In the genomic region with DNA sequence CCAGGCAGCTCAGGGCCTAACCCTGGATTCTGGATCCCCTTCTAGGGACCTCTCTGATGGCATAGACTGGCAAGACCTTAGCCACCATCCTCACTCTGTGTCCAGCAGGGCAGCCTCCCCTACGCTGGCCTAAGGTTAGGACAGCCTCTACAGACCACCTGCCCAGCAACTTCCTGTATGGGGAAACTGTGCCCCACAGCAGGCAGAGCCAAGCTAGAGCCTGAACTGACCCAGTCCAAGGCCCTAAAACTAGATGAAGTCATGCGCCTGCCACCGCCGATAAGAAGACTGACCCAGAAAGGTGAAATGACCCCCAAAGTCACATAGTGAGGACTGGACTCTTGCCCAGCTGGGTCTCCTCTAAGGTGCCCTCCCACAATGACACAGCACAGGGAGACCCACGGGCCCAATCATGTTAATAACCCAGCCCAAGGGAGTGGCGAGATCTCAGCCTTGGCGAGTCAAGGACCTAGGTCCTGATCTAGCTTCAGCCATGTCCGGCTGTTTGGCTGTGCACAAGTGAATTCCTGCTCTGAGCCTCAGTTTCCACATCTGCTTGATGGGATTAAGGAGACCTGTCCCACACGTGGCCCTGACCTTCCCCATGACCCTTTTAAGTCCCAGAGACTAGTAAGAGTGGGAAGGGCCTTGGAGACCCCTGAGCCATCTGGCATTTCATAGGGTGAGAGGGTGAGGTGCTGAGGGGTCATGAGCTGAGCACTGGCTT, we compare ENCODE assay signal across 16 cellular contexts. TPM values are rescaled to one million over a fixed set of nuclear protein-coding genes. Genes with fewer than 3 reads are reported as not detected.
DNase-seq lines count a peak whose midpoint lies in the region; ATAC-seq and TF ChIP-seq lines count a peak whose summit lies in the region.
"Had no signal": no experiment of that assay in that cellular context is flagged by ENCODE, and none has a peak within 500 bp of the region (broad histone marks: within the 10 kb centered on the region; RNA-seq: fewer than 3 reads in every experiment).

No MANE protein-coding gene starts in this region.

- ATAC-seq in heart right ventricle = no peak
- ATAC-seq in GM18868 (IDR thresholded peaks at IDR 0.05; ENCODE audit: unreplicated experiment) = no peak
- ATAC-seq in esophagus mucosa = no peak
- ATAC-seq: activated naive CD8-positive, alpha-beta T cell treated with anti-CD3 and anti-CD28 coated beads, Interleukin-2, amount 50 U/mL, for 24 hours had no signal

- POLR2A ChIA-PET in A673 (lab: Charles Lee; ENCODE audit: low non-redundant PET) = interaction anchor here (0.6 kb wide), 1 partner anchor 46 kb away, joined by 10 read pairs; no protein-coding TSS in a partner anchor

- WGBS in heart right ventricle, 2 donors = 87% methylated on average over 9 of the region's 9 CpGs

- no peaks in the 10 kb centered on the region for H3K36me3 ChIP-seq in heart right ventricle
- H3K36me3 ChIP-seq in colonic mucosa = no peaks in the 10 kb centered on the region
- H3K36me3 ChIP-seq in A673 (ENCODE audit: insufficient read depth, low read length, poor library complexity, severe bottlenecking) = no peaks in the 10 kb centered on the region
- H3K36me3 ChIP-seq: SJSA1 had no signal

- BruUV-seq in A673 (replicated peaks; lab: Mats Ljungman, UMichigan) = no TSS peak

- H3K27ac ChIP-seq in heart right ventricle = peak overlapping the region in 8 of 10 donors; percentile 26 to 77 (median 59)
- peak overlapping the region; percentile 29 for H3K27ac ChIP-seq in colonic mucosa
- no peak overlapping the region for H3K27ac ChIP-seq in A673 (ENCODE audit: low read depth, low read length, poor library complexity, severe bottlenecking)
- H3K27ac ChIP-seq: SJSA1 had no signal

- H3K27me3 Mint-ChIP-seq in nephron progenitor cell (ENCODE audit: low read depth, poor library complexity) (peaks cover 21% of the 10 kb centered on the region), type B pancreatic cell (no peaks in the 10 kb centered on the region)
- H3K27me3 Mint-ChIP-seq: activated naive CD8-positive, alpha-beta T cell treated with anti-CD3 and anti-CD28 coated beads, Interleukin-2, amount 50 U/mL, for 24 hours had no signal

- no peak overlapping the region for H3K4me3 ChIP-seq in heart right ventricle
- H3K4me3 ChIP-seq in colonic mucosa = no peak overlapping the region
- no peak overlapping the region for H3K4me3 ChIP-seq in A673 (ENCODE audit: low read depth, low read length, poor library complexity, severe bottlenecking)
- H3K4me3 ChIP-seq: SJSA1 had no signal

- H3K9me3 ChIP-seq in heart right ventricle (no peaks in the 10 kb centered on the region), colonic mucosa (no peaks in the 10 kb centered on the region), A673 (ENCODE audit: low read depth, low read length, poor library complexity, severe bottlenecking) (no peaks in the 10 kb centered on the region)
- H3K9me3 ChIP-seq: SJSA1 had no signal

- H3K27me3 ChIP-seq in heart right ventricle = peaks cover 0 to 8% (median 0%) of the 10 kb centered on the region in 7 donors
- no peaks in the 10 kb centered on the region for H3K27me3 ChIP-seq in colonic mucosa
- no peaks in the 10 kb centered on the region for H3K27me3 ChIP-seq in A673 (replicated peaks; ENCODE audit: insufficient read depth, low read depth, low read length, poor library complexity)
- H3K27me3 ChIP-seq: SJSA1 had no signal

- DNase-seq in heart right ventricle (no peak), cardiac septum (ENCODE audit: low spot score) (no peak), colonic mucosa (no peak), nephron progenitor cell (no peak), type B pancreatic cell (ENCODE audit: extremely low spot score, unreplicated experiment) (no peak), A673 (ENCODE audit: low spot score) (no peak)
- DNase-seq: activated CD4-positive, CD25-positive, alpha-beta regulatory T cell treated with anti-CD3 and anti-CD28 coated beads, Interleukin-2, amount 50 U/mL, for 72 hours; activated naive CD8-positive, alpha-beta T cell treated with anti-CD3 and anti-CD28 coated beads, Interleukin-2, amount 50 U/mL, for 24 hours; effector CD8-positive, alpha-beta T cell; NCI-H1417; NCI-H748 treated with DMSO at 0.1 percent for 48 hours; stimulated activated CD4-positive, alpha-beta T cell treated with anti-CD3 and anti-CD28 coated beads, Interleukin-2, amount 100 ng/mL, for 24 hours had no signal

- TF ChIP-seq CTCF in heart right ventricle (IDR thresholded peaks at IDR 0.05) (no peak), colonic mucosa (IDR thresholded peaks at IDR 0.05) (no peak), nephron progenitor cell (IDR thresholded peaks at IDR 0.05) (no peak), type B pancreatic cell (conservative IDR thresholded peaks at IDR 0.05) (no peak), A673 (conservative IDR thresholded peaks at IDR 0.05; ENCODE audit: low read depth, low read length) (no peak)

- H3K9ac ChIP-seq in colonic mucosa (ENCODE audit: low read depth in 2 of 2, low read length in 2 of 2) = peak overlapping the region in 1 of 2 donors; percentile 90

- H3K4me1 ChIP-seq in heart right ventricle = peaks cover 14 to 68% (median 52%) of the 10 kb centered on the region in 9 donors
- H3K4me1 ChIP-seq in colonic mucosa = peaks cover 32% of the 10 kb centered on the region
- H3K4me1 ChIP-seq in A673 (ENCODE audit: insufficient read depth, low read length, poor library complexity, severe bottlenecking) = peaks cover 20% of the 10 kb centered on the region
- H3K4me1 ChIP-seq: SJSA1 had no signal

- H3K4me1 Mint-ChIP-seq in nephron progenitor cell (peaks cover 81% of the 10 kb centered on the region), type B pancreatic cell (ENCODE audit: unreplicated experiment) (peaks cover 53% of the 10 kb centered on the region)

- CTCF ChIA-PET in A673 (lab: Charles Lee) = no interaction called here

- H3K36me3 Mint-ChIP-seq in nephron progenitor cell (ENCODE audit: low read depth) (no peaks in the 10 kb centered on the region), type B pancreatic cell (peaks cover 6% of the 10 kb centered on the region)

- no peak overlapping the region for H3K4me3 Mint-ChIP-seq in nephron progenitor cell
- peak overlapping the region; percentile 62 for H3K4me3 Mint-ChIP-seq in type B pancreatic cell
- H3K4me3 Mint-ChIP-seq: activated naive CD8-positive, alpha-beta T cell treated with anti-CD3 and anti-CD28 coated beads, Interleukin-2, amount 50 U/mL, for 24 hours had no signal

- H3K9me3 Mint-ChIP-seq in nephron progenitor cell (no peaks in the 10 kb centered on the region), type B pancreatic cell (no peaks in the 10 kb centered on the region)
- H3K9me3 Mint-ChIP-seq: activated naive CD8-positive, alpha-beta T cell treated with anti-CD3 and anti-CD28 coated beads, Interleukin-2, amount 50 U/mL, for 24 hours; activated T-helper 2 cell treated with anti-CD3 and anti-CD28 coated beads, Interferon-gamma antibody, Interleukin-2, Interleukin-4, amounts not matched to agents 10 μg/mL and 5 μg/mL and 100 μg/mL, durations not matched to agents 14 hours and 24 hours and 36 hours had no signal

- peak overlapping the region; percentile 47 for H3K27ac Mint-ChIP-seq in nephron progenitor cell
- peak overlapping the region; percentile 70 for H3K27ac Mint-ChIP-seq in type B pancreatic cell
- H3K27ac Mint-ChIP-seq: activated naive CD8-positive, alpha-beta T cell treated with anti-CD3 and anti-CD28 coated beads, Interleukin-2, amount 50 U/mL, for 24 hours; activated T-helper 2 cell treated with anti-CD3 and anti-CD28 coated beads, Interferon-gamma antibody, Interleukin-2, Interleukin-4, amounts not matched to agents 10 μg/mL and 5 μg/mL and 100 μg/mL, durations not matched to agents 14 hours and 24 hours and 36 hours had no signal

- intact Hi-C loops in heart right ventricle (cut with DNase I) = loop anchor here in 1 of 10 donors (5.0 kb wide), 1 partner anchor 629 kb away; no protein-coding TSS in a partner anchor
- intact Hi-C loops in cardiac septum (cut with DNase I) = no loop called here
- intact Hi-C loops in colonic mucosa (cut with DNase I) = no loop called here
- intact Hi-C loops in A673 (cut with micrococcal nuclease; ENCODE audit: unreplicated experiment) = no loop called here

RNA-seq across cellular contexts. Expression of a gene that starts 17.6 kb away (rescaled TPM):
- 10 to 100 TPM; 36.1 to 97.9 (median 51.3) TPM for total RNA-seq in heart right ventricle
- 100 to 1,000 TPM in 1 of 2 donors, 10 to 100 TPM in 1; 40.8 to 291 TPM for polyA plus RNA-seq in heart right ventricle
- total RNA-seq in cardiac septum = 45.2 TPM
- 100 to 1,000 TPM; 519 to 905 TPM for total RNA-seq in colonic mucosa
- 170 and 313 TPM in 2 replicates for total RNA-seq in type B pancreatic cell (ENCODE audit: low replicate concordance)
- 16.9 and 18.3 TPM in 2 replicates for total RNA-seq in A673 (2021)
- 68.8 TPM for total RNA-seq in esophagus mucosa

RNA-seq across cellular contexts. Expression of a gene that starts 24.1 kb away (rescaled TPM):
- 10 to 100 TPM; 30.4 to 68.3 (median 40.8) TPM for total RNA-seq in heart right ventricle
- polyA plus RNA-seq in heart right ventricle = 10 to 100 TPM; 35.8 to 58.7 TPM
- total RNA-seq in cardiac septum = 46.3 TPM
- total RNA-seq in colonic mucosa = 10 to 100 TPM; 70.4 to 89.8 TPM
- total RNA-seq in type B pancreatic cell (ENCODE audit: low replicate concordance) = 80.5 and 149 TPM in 2 replicates
- 66.1 and 68.4 TPM in 2 replicates for total RNA-seq in A673 (2021)
- total RNA-seq in esophagus mucosa = 31.0 TPM

RNA-seq across cellular contexts. Expression of a gene that starts 37.9 kb away (rescaled TPM):
- total RNA-seq in heart right ventricle = 10 to 100 TPM in 7 of 10 donors, 1 to 10 TPM in 3; 8.0 to 23.9 (median 12.3) TPM
- polyA plus RNA-seq in heart right ventricle = 10 to 100 TPM; 10.3 to 66.9 TPM
- total RNA-seq in cardiac septum = 21.4 TPM
- 10 to 100 TPM; 43.5 to 51.3 TPM for total RNA-seq in colonic mucosa
- 26.3 and 29.5 TPM in 2 replicates for total RNA-seq in type B pancreatic cell (ENCODE audit: low replicate concordance)
- total RNA-seq in A673 (2021) = 8.6 and 11.7 TPM in 2 replicates
- total RNA-seq in esophagus mucosa = 16.1 TPM
